In the genomic region with DNA sequence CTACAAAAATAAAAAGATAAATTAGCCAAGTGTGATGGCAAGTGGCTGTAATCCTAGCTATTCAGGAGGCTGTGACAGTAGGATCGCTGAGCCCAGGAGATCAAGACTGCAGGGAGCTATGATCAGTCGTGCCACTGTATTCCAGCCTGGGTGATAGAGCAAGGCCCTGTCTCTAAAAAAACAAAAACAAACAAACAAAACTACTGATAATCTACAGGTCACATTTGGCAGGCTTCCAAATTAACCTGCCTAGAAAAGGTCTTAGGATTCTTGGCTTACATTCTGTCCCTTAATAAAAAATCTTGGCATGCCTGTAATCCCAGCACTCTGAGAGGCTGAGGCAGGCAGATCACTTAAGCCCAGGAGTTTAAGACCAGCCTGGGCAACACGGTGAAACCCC, we compare ENCODE assay signal across 1 cellular context.
TF ChIP-seq lines count a peak whose summit lies in the region.

No MANE protein-coding gene starts in this region.

TF ChIP-seq in HEK293, 187 proteins besides CTCF, POLR2A, EP300 and RAD21 (continued from another document):
- TF ChIP-seq, protein P1, sequence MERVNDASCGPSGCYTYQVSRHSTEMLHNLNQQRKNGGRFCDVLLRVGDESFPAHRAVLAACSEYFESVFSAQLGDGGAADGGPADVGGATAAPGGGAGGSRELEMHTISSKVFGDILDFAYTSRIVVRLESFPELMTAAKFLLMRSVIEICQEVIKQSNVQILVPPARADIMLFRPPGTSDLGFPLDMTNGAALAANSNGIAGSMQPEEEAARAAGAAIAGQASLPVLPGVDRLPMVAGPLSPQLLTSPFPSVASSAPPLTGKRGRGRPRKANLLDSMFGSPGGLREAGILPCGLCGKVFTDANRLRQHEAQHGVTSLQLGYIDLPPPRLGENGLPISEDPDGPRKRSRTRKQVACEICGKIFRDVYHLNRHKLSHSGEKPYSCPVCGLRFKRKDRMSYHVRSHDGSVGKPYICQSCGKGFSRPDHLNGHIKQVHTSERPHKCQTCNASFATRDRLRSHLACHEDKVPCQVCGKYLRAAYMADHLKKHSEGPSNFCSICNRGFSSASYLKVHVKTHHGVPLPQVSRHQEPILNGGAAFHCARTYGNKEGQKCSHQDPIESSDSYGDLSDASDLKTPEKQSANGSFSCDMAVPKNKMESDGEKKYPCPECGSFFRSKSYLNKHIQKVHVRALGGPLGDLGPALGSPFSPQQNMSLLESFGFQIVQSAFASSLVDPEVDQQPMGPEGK (tag by site-specific recombination; IDR thresholded peaks at IDR 0.05) = no peak
- TF ChIP-seq KLF10 (tag by site-specific recombination; IDR thresholded peaks at IDR 0.05) (no peak), ZNF777 (tag by site-specific recombination; IDR thresholded peaks at IDR 0.05; ENCODE audit: borderline replicate concordance) (no peak), HOXA7 (CRISPR knock-in tag; IDR thresholded peaks at IDR 0.05; ENCODE audit: borderline replicate concordance) (no peak), ZNF169 (tag by site-specific recombination; IDR thresholded peaks at IDR 0.05) (no peak), ZNF571 (tag by site-specific recombination; IDR thresholded peaks at IDR 0.05) (no peak), ZNF501 (tag by site-specific recombination; IDR thresholded peaks at IDR 0.05) (no peak), TCF7L2 (IDR thresholded peaks at IDR 0.05; ENCODE audit: borderline replicate concordance, low read depth, low read length) (no peak), ZNF223 (tag by site-specific recombination; IDR thresholded peaks at IDR 0.05) (no peak), ZNF549 (tag by site-specific recombination; IDR thresholded peaks at IDR 0.05) (no peak), ZNF621 (tag by site-specific recombination; IDR thresholded peaks at IDR 0.05) (no peak), ZNF121 (tag by site-specific recombination; IDR thresholded peaks at IDR 0.05) (no peak), BCL6B (tag by site-specific recombination; IDR thresholded peaks at IDR 0.05) (0 out of 2 replicates have a peak, but pooled peaks have one; percentile 16), ZNF548 (tag by site-specific recombination; IDR thresholded peaks at IDR 0.05) (no peak), ZNF391 (tag by site-specific recombination; IDR thresholded peaks at IDR 0.05; ENCODE audit: borderline replicate concordance, low read depth) (no peak), RBAK (tag by site-specific recombination; IDR thresholded peaks at IDR 0.05) (no peak), ZNF785 (tag by site-specific recombination; IDR thresholded peaks at IDR 0.05) (no peak), OSR2 (tag by site-specific recombination; IDR thresholded peaks at IDR 0.05) (peak; percentile 58; the same call in 1 of the 2 replicates), PRDM6 (tag by site-specific recombination; IDR thresholded peaks at IDR 0.05) (no peak), ZNF184 (tag by site-specific recombination; IDR thresholded peaks at IDR 0.05) (no peak), ZNF175 (tag by site-specific recombination; IDR thresholded peaks at IDR 0.05) (no peak), ZNF600 (tag by site-specific recombination; IDR thresholded peaks at IDR 0.05) (no peak), ZBTB17 (tag by site-specific recombination; IDR thresholded peaks at IDR 0.05) (peak; percentile 49; the same call in 1 of the 2 replicates), SCRT2 (tag by site-specific recombination; IDR thresholded peaks at IDR 0.05) (peak; percentile 17; the same call in 1 of the 2 replicates), ZNF654 (tag by site-specific recombination; IDR thresholded peaks at IDR 0.05; ENCODE audit: low read depth) (no peak), ZBTB11 (tag by site-specific recombination; conservative IDR thresholded peaks at IDR 0.05; ENCODE audit: low read depth) (no peak), ZNF248 (tag by site-specific recombination; IDR thresholded peaks at IDR 0.05) (no peak), HOXC10 (CRISPR knock-in tag; IDR thresholded peaks at IDR 0.05) (no peak), ZNF529 (tag by site-specific recombination; IDR thresholded peaks at IDR 0.05; ENCODE audit: insufficient replicate concordance) (no peak), ZNF48 (tag by site-specific recombination; IDR thresholded peaks at IDR 0.05) (no peak), ZNF146 (tag by site-specific recombination; IDR thresholded peaks at IDR 0.05) (no peak), ZNF596 (tag by site-specific recombination; IDR thresholded peaks at IDR 0.05) (no peak)
- TF ChIP-seq, protein P2, sequence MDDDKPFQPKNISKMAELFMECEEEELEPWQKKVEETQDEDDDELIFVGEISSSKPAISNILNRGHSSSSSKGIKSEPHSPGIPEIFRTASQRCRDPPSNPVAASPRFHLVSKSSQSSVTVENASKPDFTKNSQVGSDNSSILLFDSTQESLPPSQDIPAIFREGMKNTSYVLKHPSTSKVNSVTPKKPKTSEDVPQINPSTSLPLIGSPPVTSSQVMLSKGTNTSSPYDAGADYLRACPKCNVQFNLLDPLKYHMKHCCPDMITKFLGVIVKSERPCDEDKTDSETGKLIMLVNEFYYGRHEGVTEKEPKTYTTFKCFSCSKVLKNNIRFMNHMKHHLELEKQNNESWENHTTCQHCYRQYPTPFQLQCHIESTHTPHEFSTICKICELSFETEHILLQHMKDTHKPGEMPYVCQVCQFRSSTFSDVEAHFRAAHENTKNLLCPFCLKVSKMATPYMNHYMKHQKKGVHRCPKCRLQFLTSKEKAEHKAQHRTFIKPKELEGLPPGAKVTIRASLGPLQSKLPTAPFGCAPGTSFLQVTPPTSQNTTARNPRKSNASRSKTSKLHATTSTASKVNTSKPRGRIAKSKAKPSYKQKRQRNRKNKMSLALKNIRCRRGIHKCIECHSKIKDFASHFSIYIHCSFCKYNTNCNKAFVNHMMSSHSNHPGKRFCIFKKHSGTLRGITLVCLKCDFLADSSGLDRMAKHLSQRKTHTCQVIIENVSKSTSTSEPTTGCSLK (tag by site-specific recombination; IDR thresholded peaks at IDR 0.05) = no peak
- TF ChIP-seq, protein P3, sequence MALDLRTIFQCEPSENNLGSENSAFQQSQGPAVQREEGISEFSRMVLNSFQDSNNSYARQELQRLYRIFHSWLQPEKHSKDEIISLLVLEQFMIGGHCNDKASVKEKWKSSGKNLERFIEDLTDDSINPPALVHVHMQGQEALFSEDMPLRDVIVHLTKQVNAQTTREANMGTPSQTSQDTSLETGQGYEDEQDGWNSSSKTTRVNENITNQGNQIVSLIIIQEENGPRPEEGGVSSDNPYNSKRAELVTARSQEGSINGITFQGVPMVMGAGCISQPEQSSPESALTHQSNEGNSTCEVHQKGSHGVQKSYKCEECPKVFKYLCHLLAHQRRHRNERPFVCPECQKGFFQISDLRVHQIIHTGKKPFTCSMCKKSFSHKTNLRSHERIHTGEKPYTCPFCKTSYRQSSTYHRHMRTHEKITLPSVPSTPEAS (tag by site-specific recombination; IDR thresholded peaks at IDR 0.05) = no peak
- TF ChIP-seq, protein P4, sequence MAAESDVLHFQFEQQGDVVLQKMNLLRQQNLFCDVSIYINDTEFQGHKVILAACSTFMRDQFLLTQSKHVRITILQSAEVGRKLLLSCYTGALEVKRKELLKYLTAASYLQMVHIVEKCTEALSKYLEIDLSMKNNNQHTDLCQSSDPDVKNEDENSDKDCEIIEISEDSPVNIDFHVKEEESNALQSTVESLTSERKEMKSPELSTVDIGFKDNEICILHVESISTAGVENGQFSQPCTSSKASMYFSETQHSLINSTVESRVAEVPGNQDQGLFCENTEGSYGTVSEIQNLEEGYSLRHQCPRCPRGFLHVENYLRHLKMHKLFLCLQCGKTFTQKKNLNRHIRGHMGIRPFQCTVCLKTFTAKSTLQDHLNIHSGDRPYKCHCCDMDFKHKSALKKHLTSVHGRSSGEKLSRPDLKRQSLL (tag by site-specific recombination; IDR thresholded peaks at IDR 0.05) = peak; percentile 64; the same call in 1 of the 2 replicates
- TF ChIP-seq, protein P5, sequence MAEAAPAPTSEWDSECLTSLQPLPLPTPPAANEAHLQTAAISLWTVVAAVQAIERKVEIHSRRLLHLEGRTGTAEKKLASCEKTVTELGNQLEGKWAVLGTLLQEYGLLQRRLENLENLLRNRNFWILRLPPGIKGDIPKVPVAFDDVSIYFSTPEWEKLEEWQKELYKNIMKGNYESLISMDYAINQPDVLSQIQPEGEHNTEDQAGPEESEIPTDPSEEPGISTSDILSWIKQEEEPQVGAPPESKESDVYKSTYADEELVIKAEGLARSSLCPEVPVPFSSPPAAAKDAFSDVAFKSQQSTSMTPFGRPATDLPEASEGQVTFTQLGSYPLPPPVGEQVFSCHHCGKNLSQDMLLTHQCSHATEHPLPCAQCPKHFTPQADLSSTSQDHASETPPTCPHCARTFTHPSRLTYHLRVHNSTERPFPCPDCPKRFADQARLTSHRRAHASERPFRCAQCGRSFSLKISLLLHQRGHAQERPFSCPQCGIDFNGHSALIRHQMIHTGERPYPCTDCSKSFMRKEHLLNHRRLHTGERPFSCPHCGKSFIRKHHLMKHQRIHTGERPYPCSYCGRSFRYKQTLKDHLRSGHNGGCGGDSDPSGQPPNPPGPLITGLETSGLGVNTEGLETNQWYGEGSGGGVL (tag by site-specific recombination; IDR thresholded peaks at IDR 0.05) = 0 out of 2 replicates have a peak, but pooled peaks have one; percentile 12
